20 cellular contexts compared by ENCODE assay signal in genomic region chr4:93670434-93670833, GRCh38.
"Had no signal": no experiment of that assay in that cellular context is flagged by ENCODE, and none has a peak within 500 bp of the region (broad histone marks: within the 10 kb centered on the region; RNA-seq: fewer than 3 reads in every experiment).

No MANE protein-coding gene starts in this region.

- H3K4me3 ChIP-seq: MG63 had no signal

- H3K9me3 ChIP-seq: MG63, SK-N-SH had no signal

- H3K27ac ChIP-seq: RWPE1 had no signal

- H3K27me3 ChIP-seq: MG63 had no signal

- H3K36me3 ChIP-seq: MG63 had no signal

- ATAC-seq: HepG2 had no signal

- H3K9ac ChIP-seq: SK-N-SH had no signal

- H3K9me2 ChIP-seq: SK-N-SH had no signal

- DNase-seq: IMR-90, Karpas-422, KG1, MG63, NCI-H1092, NCI-H1105 treated with DMSO at 0.1 percent for 48 hours, NCI-H1417 treated with DMSO at 0.1 percent for 48 hours, NCI-H146, NCI-H1694 treated with DMSO at 0.1 percent for 48 hours, NCI-H1930, NCI-H2081, NCI-H2107, NCI-H2227 treated with DMSO at 0.1 percent for 48 hours, NCI-H524, NCI-H69, NCI-H774, SHP77, SK-N-SH had no signal

- H3K4me2 ChIP-seq: SK-N-SH had no signal
